9 cellular contexts compared by ENCODE assay signal in the genomic region with DNA sequence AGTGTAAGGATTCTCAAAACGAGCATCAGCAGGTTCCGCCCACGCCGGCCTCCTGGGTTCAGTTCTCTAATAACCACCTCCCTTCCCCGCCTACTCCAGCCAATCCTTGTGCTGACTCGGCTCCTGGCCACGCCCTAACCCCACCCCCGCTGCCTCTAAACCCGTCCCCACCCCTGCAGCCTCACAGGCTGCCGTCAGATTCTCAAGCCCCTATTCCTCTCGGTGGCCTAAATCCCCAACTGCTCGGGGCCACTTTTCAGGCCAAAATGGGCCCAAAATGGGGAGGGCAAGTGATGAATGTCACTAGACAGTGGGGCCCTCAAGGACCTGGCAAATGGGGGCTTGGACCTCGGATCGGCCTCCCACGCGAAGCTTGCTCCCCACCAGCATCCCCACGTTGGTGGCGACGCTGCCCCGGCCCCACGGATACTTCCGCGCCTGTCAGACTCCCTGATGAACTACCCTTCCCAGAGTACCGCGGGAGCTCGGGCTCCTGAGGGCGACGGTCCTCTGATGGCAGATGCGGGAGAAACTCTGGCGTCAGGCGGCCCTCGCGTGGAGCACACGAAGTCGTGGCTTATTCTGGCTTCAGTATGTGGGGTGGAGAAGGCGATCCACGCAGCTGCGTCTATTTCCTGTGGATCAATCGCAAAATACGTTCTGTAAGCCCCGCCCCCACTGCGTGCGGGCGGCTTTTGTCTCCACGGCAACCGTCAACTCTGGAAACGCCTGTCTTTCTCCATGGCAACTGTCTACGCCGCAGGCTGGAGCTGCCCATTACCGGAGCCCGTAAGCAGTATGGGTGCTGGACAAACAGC. TPM values are rescaled to one million over a fixed set of nuclear protein-coding genes. Genes with fewer than 3 reads are reported as not detected.
DNase-seq lines count a peak whose midpoint lies in the region; ATAC-seq and TF ChIP-seq lines count a peak whose summit lies in the region.
"Had no signal": no experiment of that assay in that cellular context is flagged by ENCODE, and none has a peak within 500 bp of the region (broad histone marks: within the 10 kb centered on the region; RNA-seq: fewer than 3 reads in every experiment).

No MANE protein-coding gene starts in this region.

- peaks cover 15% of the 10 kb centered on the region for H3K36me3 ChIP-seq in CD4-positive, CD25-positive, alpha-beta regulatory T cell (ENCODE audit: control insufficient read depth, insufficient read depth, low read length)
- H3K36me3 ChIP-seq in IMR-90 (ENCODE audit: control insufficient read depth, insufficient read depth, low read length): peaks cover 16% of the 10 kb centered on the region

- ATAC-seq in CD4-positive, CD25-positive, alpha-beta regulatory T cell (ENCODE audit: low read depth in 2 of 2): peak; percentile 85 to 87
- peak; percentile 96 for ATAC-seq in IMR-90 (ENCODE audit: low read depth)
- peak; percentile 88 for ATAC-seq in omental fat pad (ENCODE audit: low FRiP score)
- ATAC-seq: HCT116 had no signal

- no peaks in the 10 kb centered on the region for H3K27me3 ChIP-seq in CD4-positive, CD25-positive, alpha-beta regulatory T cell (ENCODE audit: control insufficient read depth, insufficient read depth, low read length)
- no peaks in the 10 kb centered on the region for H3K27me3 ChIP-seq in IMR-90 (ENCODE audit: control insufficient read depth, insufficient read depth, low read length)

- peak overlapping the region; percentile 3 for H2AK9ac ChIP-seq in IMR-90 (replicated peaks; ENCODE audit: low read depth, low read length, poor library complexity)

- H3K9ac ChIP-seq in IMR-90 (ENCODE audit: low read depth, low read length): peak overlapping the region; percentile 1; the same call in 1 of the 2 replicates

- 3% methylated on average over 13 of the region's 51 CpGs; no CpG with 5 or more reads in 1 of the 2 experiments for WGBS in IMR-90 (ENCODE audit: extremely low coverage in 2 of 2, insufficient read length in 1 of 2), 2 experiments

- H4K91ac ChIP-seq in IMR-90 (ENCODE audit: insufficient read depth, low read depth, low read length): no peak overlapping the region

- in situ Hi-C loops in IMR-90 (cut with MboI; ENCODE audit: low sequenced_read_pairs): no loop called here

- peak overlapping the region; percentile 68 to 95 (median 90) for H3K4me3 Mint-ChIP-seq in CD4-positive, CD25-positive, alpha-beta regulatory T cell

- peaks cover 0 to 7% (median 0%) of the 10 kb centered on the region in 7 donors for H3K9me3 Mint-ChIP-seq in CD4-positive, CD25-positive, alpha-beta regulatory T cell

- H2BK5ac ChIP-seq in IMR-90 (ENCODE audit: low read depth, low read length, poor library complexity, severe bottlenecking): no peak overlapping the region

- no peak overlapping the region for H2BK15ac ChIP-seq in IMR-90 (ENCODE audit: low read depth, low read length)

- no peak overlapping the region for H4K5ac ChIP-seq in IMR-90 (ENCODE audit: low read depth, low read length)

- no peak for TF ChIP-seq POLR2A in IMR-90 (IDR thresholded peaks at IDR 0.05; ENCODE audit: low read depth, low read length)

- H3K36me3 Mint-ChIP-seq in CD4-positive, CD25-positive, alpha-beta regulatory T cell: peaks cover 12% of the 10 kb centered on the region

- POLR2A ChIA-PET in IMR-90 (lab: Charles Lee; ENCODE audit: unreplicated experiment): interaction anchor here (0.7 kb wide), 1 partner anchor 28 kb away, joined by 3 read pairs; no protein-coding TSS in a partner anchor

- peak overlapping the region; percentile 65 for H3K4me3 ChIP-seq in CD4-positive, CD25-positive, alpha-beta regulatory T cell (ENCODE audit: low read depth, low read length)
- peak overlapping the region; percentile 57 for H3K4me3 ChIP-seq in IMR-90 (ENCODE audit: insufficient read depth, low read depth, low read length)

- H3K4ac ChIP-seq in IMR-90 (ENCODE audit: low read depth, low read length): no peak overlapping the region

- peaks cover 4 to 23% (median 12%) of the 10 kb centered on the region in 4 donors for H3K4me1 Mint-ChIP-seq in CD4-positive, CD25-positive, alpha-beta regulatory T cell

- no peak overlapping the region for H2AK5ac ChIP-seq in IMR-90 (ENCODE audit: low read depth, low read length)

- H4K20me1 ChIP-seq in IMR-90 (ENCODE audit: insufficient read depth, low read length): no peaks in the 10 kb centered on the region

- no TSS peak for BruUV-seq in IMR-90 (replicated peaks; lab: Mats Ljungman, UMichigan)

- peak; percentile 81 to 85 (median 81) for DNase-seq in CD4-positive, CD25-positive, alpha-beta regulatory T cell
- peak; percentile 79 for DNase-seq in IMR-90
- DNase-seq in SHP77 treated with DMSO at 0.1 percent for 48 hours (lab: John Stamatoyannopoulos, UW): peak; percentile 53
- DNase-seq in activated naive CD4-positive, alpha-beta T cell treated with Interleukin-2 at 50 U/mL for 16 hours: peak; percentile 88
- DNase-seq in globus pallidus (ENCODE audit: low spot score): peak; percentile 83
- peak; percentile 80 for DNase-seq in omental fat pad (ENCODE audit: low spot score)
- DNase-seq in substantia nigra (lab: John Stamatoyannopoulos, UW): peak; percentile 11 to 85 (median 66)
- no peak for DNase-seq in GF-D8 (lab: John Stamatoyannopoulos, UW)

- H3K4me2 ChIP-seq in IMR-90 (ENCODE audit: low read depth, low read length): peak overlapping the region; percentile 72

- CTCF ChIA-PET in IMR-90 (lab: Yijun Ruan, JAX): interaction anchor here (0.7 to 0.9 kb wide), 2 partner anchors 15 to 112 kb away, joined by 3 read pairs; no protein-coding TSS in a partner anchor

- peaks cover 14% of the 10 kb centered on the region for H3K4me1 ChIP-seq in CD4-positive, CD25-positive, alpha-beta regulatory T cell (ENCODE audit: control insufficient read depth, insufficient read depth, low read length, poor library complexity, severe bottlenecking)
- no peaks in the 10 kb centered on the region for H3K4me1 ChIP-seq in IMR-90 (ENCODE audit: control insufficient read depth, insufficient read depth, low read length)

- H2AFZ ChIP-seq in IMR-90 (replicated peaks; ENCODE audit: low read length, poor library complexity): peak overlapping the region; percentile 96

- H3K56ac ChIP-seq in IMR-90 (ENCODE audit: extremely low read depth, insufficient read depth, low read length): no peak overlapping the region

- peak overlapping the region; percentile 89 to 97 (median 93) for H3K27ac Mint-ChIP-seq in CD4-positive, CD25-positive, alpha-beta regulatory T cell

- peaks cover 10 to 13% of the 10 kb centered on the region in 2 experiments for H3K9me3 ChIP-seq in CD4-positive, CD25-positive, alpha-beta regulatory T cell (ENCODE audit: control insufficient read depth in 2 of 2, low read length in 2 of 2)
- peaks cover 22% of the 10 kb centered on the region for H3K9me3 ChIP-seq in IMR-90 (ENCODE audit: control insufficient read depth, insufficient read depth, low read length)

- H3K27ac ChIP-seq in CD4-positive, CD25-positive, alpha-beta regulatory T cell (ENCODE audit: insufficient read depth, low read length, poor library complexity, severe bottlenecking): peak overlapping the region; percentile 77
- H3K27ac ChIP-seq in IMR-90 (ENCODE audit: insufficient read depth, low read length) (no peak overlapping the region), substantia nigra (ENCODE audit: low read depth, low read length, poor library complexity, severe bottlenecking) (peak overlapping the region; percentile 23)

- H3K27me3 Mint-ChIP-seq in CD4-positive, CD25-positive, alpha-beta regulatory T cell: peaks cover 19% of the 10 kb centered on the region

- H3K79me1 ChIP-seq in IMR-90 (ENCODE audit: low read depth in 1 of 2, low read length in 2 of 2): no peaks in the 10 kb centered on the region; a peak in 1 of 4 replicates

- H3K18ac ChIP-seq in IMR-90 (ENCODE audit: low read depth, low read length): no peak overlapping the region

- intact Hi-C loops in IMR-90 (cut with micrococcal nuclease): no loop called here

- no peak for TF ChIP-seq RAD21 in IMR-90 (IDR thresholded peaks at IDR 0.05; ENCODE audit: low read length)

- no peak overlapping the region for H4K8ac ChIP-seq in IMR-90 (ENCODE audit: low read depth in 2 of 2, low read length in 2 of 2)

- H2BK20ac ChIP-seq in IMR-90 (ENCODE audit: low read depth, low read length): no peak overlapping the region

- no peak overlapping the region for H2BK120ac ChIP-seq in IMR-90 (ENCODE audit: low read depth, low read length)

- H3K9me1 ChIP-seq in IMR-90 (ENCODE audit: insufficient read depth, low read length): no peaks in the 10 kb centered on the region

- TF ChIP-seq CTCF in IMR-90 (conservative IDR thresholded peaks at IDR 0.05; ENCODE audit: low read depth, low read length) (no peak), omental fat pad (IDR thresholded peaks at IDR 0.05) (no peak)

- H3K14ac ChIP-seq in IMR-90 (replicated peaks; ENCODE audit: low read depth, low read length): no peak overlapping the region

- dilution Hi-C loops in IMR-90 (cut with HindIII; ENCODE audit: low sequenced_read_pairs, unreplicated experiment): no loop called here

- H3K23ac ChIP-seq in IMR-90 (ENCODE audit: low read depth, low read length): no peak overlapping the region

TF ChIP-seq in IMR-90, 13 proteins besides CTCF, POLR2A, EP300 and RAD21 (continues in another document):
- 0 out of 2 replicates have a peak, but pooled peaks have one; percentile 13 for TF ChIP-seq MXI1 (IDR thresholded peaks at IDR 0.05; ENCODE audit: borderline replicate concordance, low read depth, low read length)
- no peak for TF ChIP-seq CHD1 (IDR thresholded peaks at IDR 0.05; ENCODE audit: low read depth, low read length)
- TF ChIP-seq RCOR1 (IDR thresholded peaks at IDR 0.05; ENCODE audit: insufficient replicate concordance, low read length): no peak

RNA-seq across cellular contexts. Expression of a gene that starts 24.8 kb away (rescaled TPM):
- 7.5 TPM for total RNA-seq in CD4-positive, CD25-positive, alpha-beta regulatory T cell
- polyA plus RNA-seq in CD4-positive, CD25-positive, alpha-beta regulatory T cell: 1 to 10 TPM; 3.5 to 8.3 (median 4.8) TPM
- total RNA-seq in IMR-90 (2012; rRNA removed) (10.8 and 13.3 TPM in 2 replicates), omental fat pad (10 to 100 TPM in 2 of 4 donors, 1 to 10 TPM in 2; 7.3 to 13.6 (median 10.6) TPM)
- polyA plus RNA-seq in IMR-90 (2012; rRNA removed): 3.6 and 4.5 TPM in 2 replicates
- 1.2 and 1.9 TPM in 2 replicates for polyA plus RNA-seq in IMR-90 (2012; cell fraction: cytosol; rRNA removed)
- 5.0 and 6.3 TPM in 2 replicates for polyA plus RNA-seq in IMR-90 (2012; cell fraction: nucleus; rRNA removed; ENCODE audit: low replicate concordance)

RNA-seq across cellular contexts. Expression of a gene that starts 25.4 kb away (rescaled TPM):
- 99.4 TPM for total RNA-seq in CD4-positive, CD25-positive, alpha-beta regulatory T cell
- polyA plus RNA-seq in CD4-positive, CD25-positive, alpha-beta regulatory T cell: 10 to 100 TPM; 87.9 to 99.9 (median 91.4) TPM
- total RNA-seq in IMR-90 (2012; rRNA removed) (20.6 and 28.7 TPM in 2 replicates), omental fat pad (10 to 100 TPM; 14.4 to 43.0 (median 27.6) TPM)
- polyA plus RNA-seq in IMR-90 (2012; rRNA removed): 27.9 and 35.8 TPM in 2 replicates
- 25.1 and 26.2 TPM in 2 replicates for polyA plus RNA-seq in IMR-90 (2012; cell fraction: cytosol; rRNA removed)
- 35.4 and 41.3 TPM in 2 replicates for polyA plus RNA-seq in IMR-90 (2012; cell fraction: nucleus; rRNA removed; ENCODE audit: low replicate concordance)
